ENCODE assay signal across 13 cellular contexts in genomic region chr21:35578831-35579470, GRCh38.
DNase-seq lines count a peak whose midpoint lies in the region; ATAC-seq and TF ChIP-seq lines count a peak whose summit lies in the region.
"Had no signal": no experiment of that assay in that cellular context is flagged by ENCODE, and none has a peak within 500 bp of the region (broad histone marks: within the 10 kb centered on the region; RNA-seq: fewer than 3 reads in every experiment).

No MANE protein-coding gene starts in this region.

- ATAC-seq in left cardiac atrium (no peak), GM21528 (IDR thresholded peaks at IDR 0.05; ENCODE audit: low FRiP score, unreplicated experiment) (no peak)
- no peak for ATAC-seq in naive thymus-derived CD4-positive, alpha-beta T cell
- ATAC-seq: stimulated activated memory B cell treated with anti-CD40 and anti-IgM and Interleukin-4, amounts not matched to agents 10 μg/mL and 1 μg/mL and 100 μg/mL, for 72 hours had no signal

- H3K36me3 ChIP-seq in adipocyte (ENCODE audit: control insufficient read depth, insufficient read depth, low read length, severe bottlenecking): no peaks in the 10 kb centered on the region
- H3K36me3 ChIP-seq in neural progenitor cell: no peaks in the 10 kb centered on the region
- H3K36me3 ChIP-seq in naive thymus-derived CD4-positive, alpha-beta T cell (ENCODE audit: control insufficient read depth in 2 of 3, insufficient read depth in 3 of 3, low read length in 3 of 3): no peaks in the 10 kb centered on the region
- H3K36me3 ChIP-seq: Peyer's patch had no signal

- no peaks in the 10 kb centered on the region for H3K36me3 Mint-ChIP-seq in HFFc6 (ENCODE audit: low read depth)
- H3K36me3 Mint-ChIP-seq in neural crest cell (ENCODE audit: low read depth): no peaks in the 10 kb centered on the region
- no peaks in the 10 kb centered on the region for H3K36me3 Mint-ChIP-seq in neural progenitor cell
- peaks cover 0 to 4% (median 0%) of the 10 kb centered on the region in 5 donors for H3K36me3 Mint-ChIP-seq in naive thymus-derived CD4-positive, alpha-beta T cell
- H3K36me3 Mint-ChIP-seq: CD14-positive monocyte; stimulated activated memory B cell treated with anti-CD40 and anti-IgM and Interleukin-4, amounts not matched to agents 10 μg/mL and 1 μg/mL and 100 μg/mL, for 72 hours had no signal

- H3K9ac ChIP-seq in adipocyte (ENCODE audit: low read length) (peak overlapping the region; percentile 37), neural progenitor cell (no peak overlapping the region)

- H3K27ac Mint-ChIP-seq in HFFc6 (peak overlapping the region; percentile 66), neural crest cell (ENCODE audit: unreplicated experiment) (peak overlapping the region; percentile 74), neural progenitor cell (no peak overlapping the region)
- no peak overlapping the region for H3K27ac Mint-ChIP-seq in naive thymus-derived CD4-positive, alpha-beta T cell
- H3K27ac Mint-ChIP-seq: CD14-positive monocyte; stimulated activated memory B cell treated with anti-CD40 and anti-IgM and Interleukin-4, amounts not matched to agents 10 μg/mL and 1 μg/mL and 100 μg/mL, for 72 hours had no signal

- no peak overlapping the region for H3K27ac ChIP-seq in neural progenitor cell
- no peak overlapping the region for H3K27ac ChIP-seq in naive thymus-derived CD4-positive, alpha-beta T cell (ENCODE audit: low read depth, low read length)
- H3K27ac ChIP-seq: Peyer's patch had no signal

- POLR2A ChIA-PET in naive thymus-derived CD4-positive, alpha-beta T cell (lab: Charles Lee): no interaction called here

- no peak for TF ChIP-seq CTCF in HFFc6 (IDR thresholded peaks at IDR 0.05)
- TF ChIP-seq CTCF in neural crest cell (conservative IDR thresholded peaks at IDR 0.05): no peak
- TF ChIP-seq CTCF in neural progenitor cell (IDR thresholded peaks at IDR 0.05): no peak

- intact Hi-C loops in left cardiac atrium (cut with DNase I): no loop called here
- intact Hi-C loops in naive thymus-derived CD4-positive, alpha-beta T cell (cut with micrococcal nuclease): no loop called here

- no peaks in the 10 kb centered on the region for H4K20me1 ChIP-seq in neural progenitor cell (ENCODE audit: low read depth)

- H3K4me1 ChIP-seq in adipocyte (ENCODE audit: control insufficient read depth, insufficient read depth, low read length) (peaks cover 51% of the 10 kb centered on the region), neural progenitor cell (no peaks in the 10 kb centered on the region)
- no peaks in the 10 kb centered on the region for H3K4me1 ChIP-seq in naive thymus-derived CD4-positive, alpha-beta T cell (ENCODE audit: control insufficient read depth in 2 of 2, insufficient read depth in 2 of 2, low read length in 2 of 2)
- H3K4me1 ChIP-seq: Peyer's patch had no signal

- H3K4me3 ChIP-seq in adipocyte (ENCODE audit: low read length) (peak overlapping the region; percentile 26), neural progenitor cell (no peak overlapping the region)
- H3K4me3 ChIP-seq in naive thymus-derived CD4-positive, alpha-beta T cell (ENCODE audit: low read length): no peak overlapping the region
- H3K4me3 ChIP-seq: Peyer's patch had no signal

- no peaks in the 10 kb centered on the region for H3K79me2 ChIP-seq in neural progenitor cell (ENCODE audit: low read depth)

- CTCF ChIA-PET in naive thymus-derived CD4-positive, alpha-beta T cell (lab: Charles Lee): no interaction called here

- no peaks in the 10 kb centered on the region for H3K9me3 Mint-ChIP-seq in HFFc6
- H3K9me3 Mint-ChIP-seq in neural crest cell: no peaks in the 10 kb centered on the region
- H3K9me3 Mint-ChIP-seq in neural progenitor cell: no peaks in the 10 kb centered on the region
- peaks cover 0 to 2% (median 0%) of the 10 kb centered on the region in 11 donors for H3K9me3 Mint-ChIP-seq in naive thymus-derived CD4-positive, alpha-beta T cell
- H3K9me3 Mint-ChIP-seq: stimulated activated memory B cell treated with anti-CD40 and anti-IgM and Interleukin-4, amounts not matched to agents 10 μg/mL and 1 μg/mL and 100 μg/mL, for 72 hours had no signal

- no peaks in the 10 kb centered on the region for H3K27me3 ChIP-seq in adipocyte (replicated peaks; ENCODE audit: control insufficient read depth, insufficient read depth, low read length)
- no peaks in the 10 kb centered on the region for H3K27me3 ChIP-seq in neural progenitor cell
- H3K27me3 ChIP-seq in naive thymus-derived CD4-positive, alpha-beta T cell (ENCODE audit: control insufficient read depth in 2 of 2, insufficient read depth in 2 of 2, low read length in 2 of 2): no peaks in the 10 kb centered on the region
- H3K27me3 ChIP-seq: Peyer's patch had no signal

- no peaks in the 10 kb centered on the region for H3F3A ChIP-seq in neural progenitor cell (ENCODE audit: low read depth)

- peaks cover 82% of the 10 kb centered on the region for H3K4me1 Mint-ChIP-seq in HFFc6 (ENCODE audit: low read depth)
- peaks cover 51% of the 10 kb centered on the region for H3K4me1 Mint-ChIP-seq in neural crest cell
- peaks cover 6% of the 10 kb centered on the region for H3K4me1 Mint-ChIP-seq in neural progenitor cell
- peaks cover 0 to 5% (median 0%) of the 10 kb centered on the region in 7 donors for H3K4me1 Mint-ChIP-seq in naive thymus-derived CD4-positive, alpha-beta T cell

- DNase-seq in COLO829 (ENCODE audit: low spot score): peak; percentile 79
- no peak for DNase-seq in HFFc6
- no peak for DNase-seq in adipocyte (ENCODE audit: low read depth)
- peak; percentile 29 for DNase-seq in neural crest cell (ENCODE audit: low read depth, low spot score)
- no peak for DNase-seq in neural progenitor cell (ENCODE audit: low spot score)
- no peak for DNase-seq in left cardiac atrium
- no peak for DNase-seq in naive thymus-derived CD4-positive, alpha-beta T cell
- DNase-seq: NCI-H1436 treated with DMSO at 0.1 percent for 48 hours, NCI-H510A, Peyer's patch had no signal

- H3K9me3 ChIP-seq in adipocyte (ENCODE audit: control insufficient read depth, low read length) (no peaks in the 10 kb centered on the region), neural progenitor cell (ENCODE audit: low read depth) (no peaks in the 10 kb centered on the region)
- H3K9me3 ChIP-seq in naive thymus-derived CD4-positive, alpha-beta T cell (ENCODE audit: control insufficient read depth in 2 of 3, low read length in 3 of 3): no peaks in the 10 kb centered on the region
- H3K9me3 ChIP-seq: Peyer's patch had no signal

- no peak overlapping the region for H2AFZ ChIP-seq in neural progenitor cell (replicated peaks)

- H3K27me3 Mint-ChIP-seq in HFFc6 (ENCODE audit: insufficient read depth) (peaks cover 2% of the 10 kb centered on the region; the same call in 1 of the 2 replicates), neural crest cell (ENCODE audit: low read depth) (no peaks in the 10 kb centered on the region), neural progenitor cell (ENCODE audit: insufficient read depth, low read depth) (peaks cover 6% of the 10 kb centered on the region)
- peaks cover 0 to 10% (median 7%) of the 10 kb centered on the region in 5 donors for H3K27me3 Mint-ChIP-seq in naive thymus-derived CD4-positive, alpha-beta T cell

- H3K4me3 Mint-ChIP-seq in HFFc6 (peak overlapping the region; percentile 45; the same call in 1 of the 2 replicates), neural crest cell (peak overlapping the region; percentile 38), neural progenitor cell (no peak overlapping the region)
- H3K4me3 Mint-ChIP-seq in naive thymus-derived CD4-positive, alpha-beta T cell: no peak overlapping the region
- H3K4me3 Mint-ChIP-seq: CD14-positive monocyte; stimulated activated memory B cell treated with anti-CD40 and anti-IgM and Interleukin-4, amounts not matched to agents 10 μg/mL and 1 μg/mL and 100 μg/mL, for 72 hours had no signal

- no peak overlapping the region for H3K4me2 ChIP-seq in neural progenitor cell

Comparison
In these comparisons a context has a peak if more than half of its experiments do, and no peak if none do; other contexts are left out.
1. DNase-seq: peak in COLO829 (single experiment) and neural crest cell (single experiment); none in HFFc6 (single experiment), adipocyte (single experiment), neural progenitor cell (single experiment), left cardiac atrium (single experiment) and naive thymus-derived CD4-positive, alpha-beta T cell (0 of 9).
2. H3K27ac Mint-ChIP-seq: peak in HFFc6 (single experiment) and neural crest cell (single experiment); none in neural progenitor cell (single experiment) and naive thymus-derived CD4-positive, alpha-beta T cell (0 of 9).
3. H3K4me3 Mint-ChIP-seq: peak in HFFc6 (single experiment) and neural crest cell (single experiment); none in neural progenitor cell (single experiment) and naive thymus-derived CD4-positive, alpha-beta T cell (0 of 10).